Comparison of ENCODE assay signal across 8 cellular contexts in genomic region chr22:28019881-28020861, GRCh38.
DNase-seq lines count a peak whose midpoint lies in the region; ATAC-seq and TF ChIP-seq lines count a peak whose summit lies in the region.

No MANE protein-coding gene starts in this region.

- no peaks in the 10 kb centered on the region for H3K4me1 ChIP-seq in CD4-positive, CD25-positive, alpha-beta regulatory T cell (ENCODE audit: control insufficient read depth, insufficient read depth, low read length, poor library complexity, severe bottlenecking)
- H3K4me1 ChIP-seq in NT2/D1 (ENCODE audit: insufficient read depth, insufficient read length): peaks cover 15% of the 10 kb centered on the region

- H3K9me3 Mint-ChIP-seq in CD4-positive, CD25-positive, alpha-beta regulatory T cell: no peaks in the 10 kb centered on the region
- H3K9me3 Mint-ChIP-seq in natural killer cell: no peaks in the 10 kb centered on the region
- no peaks in the 10 kb centered on the region for H3K9me3 Mint-ChIP-seq in stimulated activated effector memory CD8-positive, alpha-beta T cell treated with anti-CD3 and anti-CD28 coated beads, Interleukin-12 subunit alpha, Interleukin-12 subunit beta, amount 100 ng/mL, for 72 hours

- H3K4me3 ChIP-seq in CD4-positive, CD25-positive, alpha-beta regulatory T cell (ENCODE audit: low read depth, low read length): no peak overlapping the region
- H3K4me3 ChIP-seq in NT2/D1 (ENCODE audit: insufficient read length, low read depth): no peak overlapping the region

- H3K27ac Mint-ChIP-seq in CD4-positive, CD25-positive, alpha-beta regulatory T cell: no peak overlapping the region
- peak overlapping the region in 1 of 2 donors; percentile 47 for H3K27ac Mint-ChIP-seq in natural killer cell
- H3K27ac Mint-ChIP-seq in stimulated activated effector memory CD8-positive, alpha-beta T cell treated with anti-CD3 and anti-CD28 coated beads, Interleukin-12 subunit alpha, Interleukin-12 subunit beta, amount 100 ng/mL, for 72 hours: no peak overlapping the region

- peaks cover 5% of the 10 kb centered on the region for H3K27me3 Mint-ChIP-seq in CD4-positive, CD25-positive, alpha-beta regulatory T cell
- peaks cover 0 to 3% of the 10 kb centered on the region in 2 donors for H3K27me3 Mint-ChIP-seq in natural killer cell (ENCODE audit: low read depth in 2 of 2)

- no peak overlapping the region for H3K27ac ChIP-seq in CD4-positive, CD25-positive, alpha-beta regulatory T cell (ENCODE audit: insufficient read depth, low read length, poor library complexity, severe bottlenecking)

- H3K9ac ChIP-seq in NT2/D1 (ENCODE audit: insufficient read length, low read depth): no peak overlapping the region

- H3K4me3 Mint-ChIP-seq in CD4-positive, CD25-positive, alpha-beta regulatory T cell: no peak overlapping the region
- no peak overlapping the region for H3K4me3 Mint-ChIP-seq in natural killer cell
- no peak overlapping the region for H3K4me3 Mint-ChIP-seq in stimulated activated effector memory CD8-positive, alpha-beta T cell treated with anti-CD3 and anti-CD28 coated beads, Interleukin-12 subunit alpha, Interleukin-12 subunit beta, amount 100 ng/mL, for 72 hours

- intact Hi-C loops in natural killer cell (cut with micrococcal nuclease): loop anchor here (1.0 to 10.0 kb wide), 4 partner anchors 422 to 1225 kb away; no protein-coding TSS in a partner anchor

- no peaks in the 10 kb centered on the region for H3K36me3 ChIP-seq in CD4-positive, CD25-positive, alpha-beta regulatory T cell (ENCODE audit: control insufficient read depth, insufficient read depth, low read length)
- no peaks in the 10 kb centered on the region for H3K36me3 ChIP-seq in NT2/D1 (ENCODE audit: insufficient read depth, insufficient read length, low read length)

- H3K27me3 ChIP-seq in CD4-positive, CD25-positive, alpha-beta regulatory T cell (ENCODE audit: control insufficient read depth, insufficient read depth, low read length): no peaks in the 10 kb centered on the region
- H3K27me3 ChIP-seq in NT2/D1 (ENCODE audit: insufficient read depth, insufficient read length): no peaks in the 10 kb centered on the region

- peak; percentile 76 for TF ChIP-seq CTCF in natural killer cell (IDR thresholded peaks at IDR 0.05)

- ATAC-seq in CD4-positive, CD25-positive, alpha-beta regulatory T cell (ENCODE audit: low read depth in 2 of 2): peak; percentile 61 to 63
- ATAC-seq in natural killer cell (peak; percentile 67 to 90 (median 80)), HG02852 (IDR thresholded peaks at IDR 0.05; ENCODE audit: unreplicated experiment) (no peak)
- peak; percentile 56 for ATAC-seq in stimulated activated effector memory CD8-positive, alpha-beta T cell treated with anti-CD3 and anti-CD28 coated beads, Interleukin-12 subunit alpha, Interleukin-12 subunit beta, amount 100 ng/mL, for 72 hours

- peak; percentile 18 to 51 (median 45) for DNase-seq in CD4-positive, CD25-positive, alpha-beta regulatory T cell
- peak; percentile 56 for DNase-seq in HCEC 1CT
- DNase-seq in NT2/D1 (ENCODE audit: low read depth, low spot score): peak; percentile 27
- DNase-seq in activated T-cell treated with anti-CD3 and anti-CD28 coated beads for 48 hours (ENCODE audit: low read depth): peak; percentile 57
- peak; percentile 35 for DNase-seq in fibroblast of gingiva (ENCODE audit: low read depth)
- peak; percentile 52 for DNase-seq in natural killer cell
- peak; percentile 51 to 80 for DNase-seq in stimulated activated effector memory CD8-positive, alpha-beta T cell treated with anti-CD3 and anti-CD28 coated beads, Interleukin-12 subunit alpha, Interleukin-12 subunit beta, amount 100 ng/mL, for 72 hours (ENCODE audit: low spot score in 2 of 2)

- no peaks in the 10 kb centered on the region for H3K9me3 ChIP-seq in CD4-positive, CD25-positive, alpha-beta regulatory T cell (ENCODE audit: control insufficient read depth in 2 of 2, low read length in 2 of 2)
- no peaks in the 10 kb centered on the region for H3K9me3 ChIP-seq in NT2/D1 (ENCODE audit: insufficient read depth, low read length)

- H3K4me1 Mint-ChIP-seq in CD4-positive, CD25-positive, alpha-beta regulatory T cell: peaks cover 0 to 3% (median 0%) of the 10 kb centered on the region in 4 donors
- H3K4me1 Mint-ChIP-seq in natural killer cell: peaks cover 5 to 6% of the 10 kb centered on the region in 2 donors
- peaks cover 5% of the 10 kb centered on the region for H3K4me1 Mint-ChIP-seq in stimulated activated effector memory CD8-positive, alpha-beta T cell treated with anti-CD3 and anti-CD28 coated beads, Interleukin-12 subunit alpha, Interleukin-12 subunit beta, amount 100 ng/mL, for 72 hours

- no peaks in the 10 kb centered on the region for H3K36me3 Mint-ChIP-seq in CD4-positive, CD25-positive, alpha-beta regulatory T cell
- no peaks in the 10 kb centered on the region for H3K36me3 Mint-ChIP-seq in natural killer cell
- peaks cover 4% of the 10 kb centered on the region for H3K36me3 Mint-ChIP-seq in stimulated activated effector memory CD8-positive, alpha-beta T cell treated with anti-CD3 and anti-CD28 coated beads, Interleukin-12 subunit alpha, Interleukin-12 subunit beta, amount 100 ng/mL, for 72 hours
